In the genomic region with DNA sequence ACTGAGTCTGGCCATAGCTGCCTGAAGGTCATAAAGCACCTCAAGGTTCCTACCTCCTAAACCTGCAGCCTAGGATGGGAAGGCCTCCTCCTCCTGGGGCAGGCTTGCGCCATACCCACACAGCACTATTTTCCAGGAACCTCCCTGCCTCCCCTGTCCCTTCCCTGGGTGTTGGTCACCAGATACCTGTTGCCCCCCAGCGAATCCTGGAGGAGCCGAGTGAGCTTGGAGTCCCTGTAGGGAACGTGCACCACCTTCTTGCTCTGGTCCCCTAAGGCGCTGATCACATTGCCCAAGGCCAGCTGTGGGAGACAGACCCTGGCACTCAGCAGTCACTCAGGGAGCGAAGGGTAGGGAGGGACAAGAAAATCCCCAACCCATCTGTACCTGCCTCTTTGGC, we compare ENCODE assay signal across 26 cellular contexts.
"Had no signal": no experiment of that assay in that cellular context is flagged by ENCODE, and none has a peak within 500 bp of the region (broad histone marks: within the 10 kb centered on the region; RNA-seq: fewer than 3 reads in every experiment).

No MANE protein-coding gene starts in this region.

- H3K4me3 ChIP-seq: ovary, psoas muscle, right lobe of liver, sigmoid colon, stomach, thoracic aorta, thyroid gland, tibial nerve, upper lobe of left lung, vagina had no signal

- ATAC-seq: natural killer cell; psoas muscle; right cardiac atrium; right lobe of liver; stimulated activated naive B cell treated with anti-CD40 and anti-IgM and Interleukin-4, amounts not matched to agents 10 μg/mL and 1 μg/mL and 100 μg/mL, for 72 hours had no signal

- H3K27ac Mint-ChIP-seq: natural killer cell; nephron; progenitor cell of endocrine pancreas; stimulated activated effector memory CD8-positive, alpha-beta T cell treated with anti-CD3 and anti-CD28 coated beads, Interleukin-12 subunit alpha, Interleukin-12 subunit beta, amount 100 ng/mL, for 72 hours; stimulated activated naive B cell treated with anti-CD40 and anti-IgM and Interleukin-4, amounts not matched to agents 10 μg/mL and 1 μg/mL and 100 μg/mL, for 72 hours; stimulated activated naive CD8-positive, alpha-beta T cell treated with anti-CD3 and anti-CD28 coated beads, Interleukin-15, Interleukin-2, amounts not matched to agents 100 ng/mL and 50 ng/mL, for 24 hours had no signal

- H3K4me1 ChIP-seq: psoas muscle, right lobe of liver, sigmoid colon, stomach, thyroid gland, tibial nerve, upper lobe of left lung, vagina had no signal

- H3K36me3 ChIP-seq: ovary, right lobe of liver, sigmoid colon, thoracic aorta, thyroid gland, vagina had no signal

- H2AFZ ChIP-seq: parathyroid adenoma had no signal

- H3K9me3 Mint-ChIP-seq: natural killer cell; nephron; stimulated activated effector memory CD8-positive, alpha-beta T cell treated with anti-CD3 and anti-CD28 coated beads, Interleukin-12 subunit alpha, Interleukin-12 subunit beta, amount 100 ng/mL, for 72 hours; stimulated activated naive B cell treated with anti-CD40 and anti-IgM and Interleukin-4, amounts not matched to agents 10 μg/mL and 1 μg/mL and 100 μg/mL, for 72 hours; stimulated activated naive CD8-positive, alpha-beta T cell treated with anti-CD3 and anti-CD28 coated beads, Interleukin-15, Interleukin-2, amounts not matched to agents 100 ng/mL and 50 ng/mL, for 24 hours had no signal

- H3K9me3 ChIP-seq: ovary, psoas muscle, right lobe of liver, sigmoid colon, stomach, thoracic aorta, thyroid gland, tibial nerve, upper lobe of left lung, vagina had no signal

- H3K36me3 Mint-ChIP-seq: natural killer cell had no signal

- H3K27me3 ChIP-seq: ovary, right lobe of liver, sigmoid colon, stomach, thyroid gland, tibial nerve, upper lobe of left lung, vagina had no signal

- DNase-seq: natural killer cell; occipital lobe; ovary; right lobe of liver; sigmoid colon; small intestine; stimulated activated CD4-positive, alpha-beta T cell treated with anti-CD3 and anti-CD28 coated beads, Interleukin-15, amount 100 ng/mL, for 24 hours; stimulated activated CD4-positive, alpha-beta T cell treated with anti-CD3 and anti-CD28 coated beads, Interleukin-2, amount 100 ng/mL, for 24 hours; stimulated activated CD4-positive, alpha-beta T cell treated with anti-CD3 and anti-CD28 coated beads, Interleukin-2, amount 100 ng/mL, for 48 hours; stimulated activated CD4-positive, alpha-beta T cell treated with anti-CD3 and anti-CD28 coated beads, Interleukin-4, amount 100 ng/mL, for 24 hours; stimulated activated naive B cell treated with anti-CD40 and anti-IgM and Interleukin-4, amounts not matched to agents 10 μg/mL and 1 μg/mL and 100 μg/mL, for 72 hours; stimulated activated naive CD4-positive, alpha-beta T cell treated with Interleukin-2 at 50 U/mL for 16 hours; thyroid gland; trophoblast cell had no signal

- H3K4me3 Mint-ChIP-seq: natural killer cell; nephron; stimulated activated effector memory CD8-positive, alpha-beta T cell treated with anti-CD3 and anti-CD28 coated beads, Interleukin-12 subunit alpha, Interleukin-12 subunit beta, amount 100 ng/mL, for 72 hours; stimulated activated naive B cell treated with anti-CD40 and anti-IgM and Interleukin-4, amounts not matched to agents 10 μg/mL and 1 μg/mL and 100 μg/mL, for 72 hours; stimulated activated naive CD8-positive, alpha-beta T cell treated with anti-CD3 and anti-CD28 coated beads, Interleukin-15, Interleukin-2, amounts not matched to agents 100 ng/mL and 50 ng/mL, for 24 hours had no signal

- H3K27ac ChIP-seq: ovary, parathyroid adenoma, psoas muscle, right lobe of liver, sigmoid colon, stomach, thoracic aorta, thyroid gland, tibial nerve, upper lobe of left lung, vagina had no signal

- H3K4me1 Mint-ChIP-seq: nephron had no signal

- H3K27me3 Mint-ChIP-seq: progenitor cell of endocrine pancreas; stimulated activated naive B cell treated with anti-CD40 and anti-IgM and Interleukin-4, amounts not matched to agents 10 μg/mL and 1 μg/mL and 100 μg/mL, for 72 hours; stimulated activated naive CD8-positive, alpha-beta T cell treated with anti-CD3 and anti-CD28 coated beads, Interleukin-15, Interleukin-2, amounts not matched to agents 100 ng/mL and 50 ng/mL, for 24 hours had no signal

- H3K9ac ChIP-seq: parathyroid adenoma had no signal
